ENCODE assay signal across 12 cellular contexts in the genomic region with DNA sequence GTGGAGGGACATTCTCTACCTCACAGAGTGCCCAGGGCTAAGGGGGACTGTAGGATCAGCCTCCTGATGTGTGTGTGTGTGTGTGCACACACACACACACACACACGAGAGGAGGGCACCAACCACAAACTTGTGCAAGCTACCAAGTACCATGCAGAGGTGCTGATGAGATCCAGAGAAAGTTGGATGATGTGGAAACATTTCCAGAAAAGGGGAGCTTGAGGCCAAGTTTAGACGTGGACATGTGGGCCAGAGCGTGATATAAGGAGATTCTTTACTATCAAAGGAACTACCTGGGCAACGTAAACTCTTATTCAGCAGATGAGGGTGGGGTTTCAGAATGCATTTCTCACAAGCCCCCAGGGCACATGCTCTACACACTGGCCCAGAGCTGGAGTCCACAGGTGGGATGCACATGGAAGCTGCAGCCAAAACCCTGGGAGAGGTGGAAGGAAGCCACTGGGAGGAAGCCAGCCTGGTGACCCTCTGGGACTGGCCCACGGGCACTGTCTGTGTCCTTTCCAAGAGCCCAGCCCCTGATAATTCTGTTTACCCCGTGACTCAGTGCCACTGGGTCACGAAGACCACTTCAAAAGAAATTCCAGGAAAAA. TPM values are rescaled to one million over a fixed set of nuclear protein-coding genes. Genes with fewer than 3 reads are reported as not detected.
DNase-seq lines count a peak whose midpoint lies in the region; ATAC-seq, FAIRE-seq and TF ChIP-seq lines count a peak whose summit lies in the region.
"Had no signal": no experiment of that assay in that cellular context is flagged by ENCODE, and none has a peak within 500 bp of the region (broad histone marks: within the 10 kb centered on the region; RNA-seq: fewer than 3 reads in every experiment).

No MANE protein-coding gene starts in this region.

- H3K4me3 ChIP-seq in muscle layer of duodenum (ENCODE audit: low read depth in 1 of 2, low read length in 2 of 2) = no peak overlapping the region
- no peak overlapping the region for H3K4me3 ChIP-seq in uterus
- H3K4me3 ChIP-seq in pancreas = no peak overlapping the region
- H3K4me3 ChIP-seq: smooth muscle cell had no signal

- peaks cover 0 to 34% of the 10 kb centered on the region in 2 donors for H3K4me1 ChIP-seq in muscle layer of duodenum (ENCODE audit: control insufficient read depth in 1 of 2, insufficient read depth in 2 of 2, low read length in 2 of 2)
- peaks cover 15 to 30% of the 10 kb centered on the region in 2 donors for H3K4me1 ChIP-seq in uterus
- peaks cover 0 to 3% (median 0%) of the 10 kb centered on the region in 3 donors for H3K4me1 ChIP-seq in pancreas

- no peaks in the 10 kb centered on the region for H3K27me3 ChIP-seq in muscle layer of duodenum (ENCODE audit: low read depth, low read length)
- no peaks in the 10 kb centered on the region for H3K27me3 ChIP-seq in uterus
- no peaks in the 10 kb centered on the region for H3K27me3 ChIP-seq in pancreas

- CTCF ChIA-PET in MCF 10A (lab: Yijun Ruan, JAX) = interaction anchor here (0.6 to 2.2 kb wide), 6 partner anchors 17 to 177 kb away, joined by 3 to 9 read pairs (median 4); no protein-coding TSS in a partner anchor

- FAIRE-seq in pancreas (lab: Jason Lieb, UNC) = no peak
- FAIRE-seq: A204.1, endometrium had no signal

- no peak for DNase-seq in activated T-cell treated with anti-CD3 and anti-CD28 coated beads, Interleukin-2, amount 50 U/mL, for 24 hours
- DNase-seq in activated T-cell treated with anti-CD3 and anti-CD28 coated beads for 4 hours = no peak
- DNase-seq in MCF 10A (ENCODE audit: unreplicated experiment) = peak; percentile 89
- no peak for DNase-seq in uterus
- no peak for DNase-seq in pancreas
- DNase-seq: NCI-H1694 treated with DMSO at 0.1 percent for 48 hours had no signal

- BruUV-seq in MCF 10A (replicated peaks; lab: Mats Ljungman, UMichigan) = no TSS peak

- no peak for TF ChIP-seq POLR2A in uterus (IDR thresholded peaks at IDR 0.05)

- H3K27me3 Mint-ChIP-seq in activated T-cell treated with anti-CD3 and anti-CD28 coated beads, Interleukin-2, amount 50 U/mL, for 24 hours = peaks cover 2% of the 10 kb centered on the region
- H3K27me3 Mint-ChIP-seq in MCF 10A (ENCODE audit: insufficient read depth, unreplicated experiment) = no peaks in the 10 kb centered on the region

- H3K27ac ChIP-seq in muscle layer of duodenum (ENCODE audit: low read length) = peak overlapping the region; percentile 64
- H3K27ac ChIP-seq in uterus = peak overlapping the region; percentile 75 to 82
- peak overlapping the region in 2 of 4 donors; percentile 23 to 28 for H3K27ac ChIP-seq in pancreas

- WGBS in pancreas, 2 donors = 92% methylated on average over 7 of the region's 7 CpGs

- no peak overlapping the region for H3K4me3 Mint-ChIP-seq in activated T-cell treated with anti-CD3 and anti-CD28 coated beads, Interleukin-2, amount 50 U/mL, for 24 hours
- H3K4me3 Mint-ChIP-seq in MCF 10A (ENCODE audit: unreplicated experiment) = peak overlapping the region; percentile 63

- H3K27ac Mint-ChIP-seq in activated T-cell treated with anti-CD3 and anti-CD28 coated beads, Interleukin-2, amount 50 U/mL, for 24 hours = peak overlapping the region; percentile 87
- peak overlapping the region; percentile 85 for H3K27ac Mint-ChIP-seq in MCF 10A (ENCODE audit: low read depth, unreplicated experiment)

- no peaks in the 10 kb centered on the region for H3K9me3 ChIP-seq in muscle layer of duodenum (ENCODE audit: control insufficient read depth in 1 of 2, low read length in 2 of 2)
- H3K9me3 ChIP-seq in uterus = no peaks in the 10 kb centered on the region
- no peaks in the 10 kb centered on the region for H3K9me3 ChIP-seq in pancreas

- peaks cover 22% of the 10 kb centered on the region for H3K4me1 Mint-ChIP-seq in activated T-cell treated with anti-CD3 and anti-CD28 coated beads, Interleukin-2, amount 50 U/mL, for 24 hours (ENCODE audit: low read depth)
- peaks cover 69% of the 10 kb centered on the region for H3K4me1 Mint-ChIP-seq in MCF 10A (ENCODE audit: insufficient read depth, unreplicated experiment)

- intact Hi-C loops in MCF 10A (cut with micrococcal nuclease) = loop anchor here (2.0 to 10.0 kb wide), 2 partner anchors 26 to 52 kb away; a partner anchor contains a TSS
- intact Hi-C loops in uterus (cut with DNase I; ENCODE audit: low total_unique reads) = no loop called here
- intact Hi-C loops in pancreas (cut with DNase I) = no loop called here

- no peaks in the 10 kb centered on the region for H3K9me3 Mint-ChIP-seq in activated T-cell treated with anti-CD3 and anti-CD28 coated beads, Interleukin-2, amount 50 U/mL, for 24 hours
- H3K9me3 Mint-ChIP-seq in MCF 10A (ENCODE audit: unreplicated experiment) = no peaks in the 10 kb centered on the region

- POLR2A ChIA-PET in MCF 10A (lab: Yijun Ruan, JAX) = interaction anchor here (0.5 to 33.0 kb wide), 20 partner anchors 8 to 164 kb away, joined by 3 to 903 read pairs (median 7); a partner anchor contains a TSS

- no peak for TF ChIP-seq CTCF in MCF 10A (IDR thresholded peaks at IDR 0.05; ENCODE audit: unreplicated experiment)
- no peak for TF ChIP-seq CTCF in uterus (IDR thresholded peaks at IDR 0.05)
- no peak for TF ChIP-seq CTCF in pancreas (IDR thresholded peaks at IDR 0.05)

- ATAC-seq in pancreas = no peak
- ATAC-seq in HG02981 (IDR thresholded peaks at IDR 0.05; ENCODE audit: unreplicated experiment) = no peak
- no peak for ATAC-seq in HG02885 (IDR thresholded peaks at IDR 0.05; ENCODE audit: poor library complexity, unreplicated experiment)

- H3K36me3 Mint-ChIP-seq in activated T-cell treated with anti-CD3 and anti-CD28 coated beads, Interleukin-2, amount 50 U/mL, for 24 hours (ENCODE audit: low read depth) = no peaks in the 10 kb centered on the region
- peaks cover 74% of the 10 kb centered on the region for H3K36me3 Mint-ChIP-seq in MCF 10A (ENCODE audit: insufficient read depth, unreplicated experiment)

- H3K36me3 ChIP-seq in muscle layer of duodenum (ENCODE audit: control insufficient read depth in 1 of 2, insufficient read depth in 2 of 2, low read length in 2 of 2) (peaks cover 0 to 4% of the 10 kb centered on the region in 2 donors), uterus (no peaks in the 10 kb centered on the region), pancreas (no peaks in the 10 kb centered on the region)

RNA-seq across cellular contexts. Expression of a gene that starts 53.5 kb away (rescaled TPM):
- 126 and 127 TPM in 2 replicates for total RNA-seq in MCF 10A (2022)
- 10 to 100 TPM; 27.1 to 72.6 (median 46.5) TPM for total RNA-seq in uterus
- 10 to 100 TPM; 11.3 to 19.4 (median 14.6) TPM for total RNA-seq in pancreas
- polyA plus RNA-seq in pancreas = 10 to 100 TPM; 13.0 to 14.0 TPM
